Comparison of ENCODE assay signal across 7 cellular contexts in the genomic region with DNA sequence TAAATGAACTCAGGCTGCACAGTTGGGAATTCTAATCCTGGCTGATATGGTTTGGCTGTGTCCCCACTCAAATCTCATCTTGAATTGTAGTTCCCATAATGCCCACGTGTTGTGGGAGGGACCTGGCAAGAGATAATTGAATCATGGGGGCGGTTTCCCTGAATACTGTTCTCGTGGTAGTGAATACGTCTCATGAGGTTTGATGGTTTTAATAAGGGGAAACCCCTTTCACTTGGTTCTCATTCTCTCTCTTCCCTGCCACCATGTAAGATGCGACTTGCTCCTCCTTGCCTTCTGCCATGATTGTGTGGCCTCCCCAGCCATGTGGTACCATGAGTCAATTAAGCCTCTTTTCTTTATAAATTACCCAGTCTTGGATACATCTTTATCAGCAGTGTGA.
DNase-seq lines count a peak whose midpoint lies in the region; ATAC-seq and TF ChIP-seq lines count a peak whose summit lies in the region.
"Not testable (repeated sequence)": the region's sequence is repeated elsewhere in the genome, so short reads cannot be mapped to it uniquely, and the experiment has no call there.

No MANE protein-coding gene starts in this region.

- TF ChIP-seq CTCF in nephron progenitor cell (IDR thresholded peaks at IDR 0.05) = not testable (repeated sequence)

- POLR2A ChIA-PET in activated CD4-positive, alpha-beta T cell treated with anti-CD3 and anti-CD28 coated beads for 36 hours (lab: Charles Lee) = not testable (repeated sequence)

- intact Hi-C loops in activated CD4-positive, alpha-beta T cell treated with anti-CD3 and anti-CD28 coated beads for 36 hours (cut with DNase I, micrococcal nuclease) = not testable (repeated sequence)

- DNase-seq in LHCN-M2 (ENCODE audit: low read depth) (peak; percentile 10), activated T-cell treated with anti-CD3 and anti-CD28 coated beads for 24 hours (ENCODE audit: low read depth) (peak; percentile 18)
- peak; percentile 31 for DNase-seq in activated CD4-positive, alpha-beta T cell treated with anti-CD3 and anti-CD28 coated beads for 36 hours
- DNase-seq in activated naive CD4-positive, alpha-beta T cell treated with anti-CD3 and anti-CD28 coated beads, Interleukin-2, amount 50 U/mL, for 72 hours (ENCODE audit: low spot score in 2 of 2); epithelial cell of prostate (ENCODE audit: low read depth, low spot score); nephron progenitor cell: not testable (repeated sequence)
- peak; percentile 24 for DNase-seq in stimulated activated CD4-positive, alpha-beta T cell treated with anti-CD3 and anti-CD28 coated beads, Interleukin-1b, Interleukin-23, amount 100 ng/mL, for 48 hours

- CTCF ChIA-PET in activated CD4-positive, alpha-beta T cell treated with anti-CD3 and anti-CD28 coated beads for 36 hours (lab: Charles Lee) = interaction anchor here (0.7 kb wide), 1 partner anchor 432 kb away, joined by 3 read pairs; no protein-coding TSS in a partner anchor

- peak overlapping the region; percentile 72 for H3K27ac ChIP-seq in epithelial cell of prostate

- H3K36me3 Mint-ChIP-seq in activated CD4-positive, alpha-beta T cell treated with anti-CD3 and anti-CD28 coated beads for 36 hours (ENCODE audit: low read depth); activated naive CD4-positive, alpha-beta T cell treated with anti-CD3 and anti-CD28 coated beads, Interleukin-2, amount 50 U/mL, for 72 hours; nephron progenitor cell (ENCODE audit: low read depth): not testable (repeated sequence)

- not testable (repeated sequence) for H3K27ac Mint-ChIP-seq in activated CD4-positive, alpha-beta T cell treated with anti-CD3 and anti-CD28 coated beads for 36 hours; activated naive CD4-positive, alpha-beta T cell treated with anti-CD3 and anti-CD28 coated beads, Interleukin-2, amount 50 U/mL, for 72 hours
- peak overlapping the region; percentile 33 for H3K27ac Mint-ChIP-seq in nephron progenitor cell

- not testable (repeated sequence) for H3K9me3 Mint-ChIP-seq in activated CD4-positive, alpha-beta T cell treated with anti-CD3 and anti-CD28 coated beads for 36 hours (ENCODE audit: low read depth); nephron progenitor cell
- H3K9me3 Mint-ChIP-seq in activated naive CD4-positive, alpha-beta T cell treated with anti-CD3 and anti-CD28 coated beads, Interleukin-2, amount 50 U/mL, for 72 hours = peaks cover 5 to 13% of the 10 kb centered on the region in 2 donors

- not testable (repeated sequence) for H3K4me1 Mint-ChIP-seq in activated CD4-positive, alpha-beta T cell treated with anti-CD3 and anti-CD28 coated beads for 36 hours; nephron progenitor cell

- H3K4me3 Mint-ChIP-seq in activated CD4-positive, alpha-beta T cell treated with anti-CD3 and anti-CD28 coated beads for 36 hours; nephron progenitor cell: not testable (repeated sequence)

- peak; percentile 33 for ATAC-seq in activated CD4-positive, alpha-beta T cell treated with anti-CD3 and anti-CD28 coated beads for 36 hours
- ATAC-seq in activated naive CD4-positive, alpha-beta T cell treated with anti-CD3 and anti-CD28 coated beads, Interleukin-2, amount 50 U/mL, for 72 hours = peak; percentile 16 to 36

- H3K27me3 Mint-ChIP-seq in activated CD4-positive, alpha-beta T cell treated with anti-CD3 and anti-CD28 coated beads for 36 hours = peaks cover 30% of the 10 kb centered on the region
- H3K27me3 Mint-ChIP-seq in nephron progenitor cell (ENCODE audit: low read depth, poor library complexity) = not testable (repeated sequence)
